ENCODE assay signal across 10 cellular contexts in the genomic region with DNA sequence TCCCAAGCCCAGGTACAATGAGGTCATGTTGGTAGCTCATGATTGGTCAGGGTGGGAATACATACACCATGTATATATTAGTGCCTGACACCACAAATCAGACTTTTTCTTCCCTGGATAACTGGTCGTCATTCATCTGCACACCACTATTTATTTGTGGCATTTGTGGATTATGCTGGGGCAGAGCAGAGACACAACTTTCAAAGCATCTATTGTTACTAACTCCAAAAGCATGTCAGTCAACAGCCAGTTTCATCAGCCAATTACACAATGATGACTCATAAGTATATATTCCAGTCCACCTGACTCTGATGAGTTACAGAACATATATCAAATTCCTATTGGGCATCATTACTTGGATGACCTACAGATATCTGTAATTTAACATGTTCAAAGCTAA.
DNase-seq lines count a peak whose midpoint lies in the region; ATAC-seq and TF ChIP-seq lines count a peak whose summit lies in the region.
"Had no signal": no experiment of that assay in that cellular context is flagged by ENCODE, and none has a peak within 500 bp of the region (broad histone marks: within the 10 kb centered on the region; RNA-seq: fewer than 3 reads in every experiment).

No MANE protein-coding gene starts in this region.

- H3K27ac ChIP-seq in SK-N-SH (ENCODE audit: low read depth in 2 of 2, low read length in 1 of 2) (no peak overlapping the region), esophagus squamous epithelium (no peak overlapping the region)

- no peaks in the 10 kb centered on the region for H3K9me2 ChIP-seq in SK-N-SH

- no peaks in the 10 kb centered on the region for H3K9me3 ChIP-seq in SK-N-SH
- no peaks in the 10 kb centered on the region for H3K9me3 ChIP-seq in esophagus squamous epithelium

- POLR2A ChIA-PET in SK-N-SH (lab: Yijun Ruan, JAX) (no interaction called here), GM10248 (lab: Yijun Ruan, JAX) (no interaction called here)

- in situ Hi-C loops in ACHN (cut with HindIII; ENCODE audit: low pct_ligation_motif_present, low pct_unique_long_range_greater_than_20kb, low sequenced_read_pairs) = no loop called here

- intact Hi-C loops in esophagus squamous epithelium (cut with DNase I) = no loop called here

- no peaks in the 10 kb centered on the region for H3F3A ChIP-seq in SK-N-SH (replicated peaks; ENCODE audit: insufficient read depth)

- DNase-seq in ACHN = peak; percentile 35
- DNase-seq in HT-29 (ENCODE audit: low spot score) = peak; percentile 36
- no peak for DNase-seq in SK-N-SH
- DNase-seq in fibroblast of pulmonary artery (ENCODE audit: low read depth) = peak; percentile 38
- DNase-seq in esophagus squamous epithelium (lab: John Stamatoyannopoulos, UW) = no peak
- DNase-seq in GM10248 (ENCODE audit: extremely low spot score) = no peak
- DNase-seq: AML-193, NCI-H2107 had no signal

- H3K36me3 ChIP-seq in SK-N-SH (replicated peaks in 1 of 2; ENCODE audit: control insufficient read depth in 1 of 2, insufficient read depth in 2 of 2, low read length in 1 of 2) (no peaks in the 10 kb centered on the region), esophagus squamous epithelium (no peaks in the 10 kb centered on the region)

- TF ChIP-seq RAD21 in SK-N-SH (IDR thresholded peaks at IDR 0.05; ENCODE audit: low read length) = no peak

- no peak for ATAC-seq in GM18858 (IDR thresholded peaks at IDR 0.05; ENCODE audit: unreplicated experiment)
- ATAC-seq in HG02981 (IDR thresholded peaks at IDR 0.05; ENCODE audit: unreplicated experiment) = no peak

- no peak for TF ChIP-seq POLR2A in esophagus squamous epithelium (IDR thresholded peaks at IDR 0.05)

- H3K4me1 ChIP-seq in SK-N-SH (ENCODE audit: control insufficient read depth in 1 of 2, insufficient read depth in 2 of 2, low read depth in 1 of 2, low read length in 1 of 2) (no peaks in the 10 kb centered on the region), esophagus squamous epithelium (no peaks in the 10 kb centered on the region)

- H3K4me2 ChIP-seq in SK-N-SH = no peak overlapping the region

- TF ChIP-seq CTCF in SK-N-SH (IDR thresholded peaks at IDR 0.05) = no peak
- TF ChIP-seq CTCF in fibroblast of pulmonary artery (IDR thresholded peaks at IDR 0.05; ENCODE audit: low read length, missing control alignments) = no peak
- no peak for TF ChIP-seq CTCF in esophagus squamous epithelium (IDR thresholded peaks at IDR 0.05)
- no peak for TF ChIP-seq CTCF in GM10248 (IDR thresholded peaks at IDR 0.05; ENCODE audit: control extremely low read depth, extremely low read depth, low read depth, missing control alignments)

- no peaks in the 10 kb centered on the region for H3K79me2 ChIP-seq in SK-N-SH (ENCODE audit: insufficient read depth)

- H3K4me3 ChIP-seq in SK-N-SH (ENCODE audit: low read depth in 2 of 2, low read length in 1 of 2) (no peak overlapping the region), fibroblast of pulmonary artery (replicated peaks; ENCODE audit: low read depth, low read length) (no peak overlapping the region), esophagus squamous epithelium (no peak overlapping the region)

- no peak for TF ChIP-seq EP300 in SK-N-SH (IDR thresholded peaks at IDR 0.05; ENCODE audit: borderline replicate concordance in 1 of 2, low read depth in 1 of 2, low read length in 1 of 2)

- no peak overlapping the region for H3K9ac ChIP-seq in SK-N-SH

- H3K27me3 ChIP-seq in SK-N-SH (ENCODE audit: insufficient read depth) (no peaks in the 10 kb centered on the region), esophagus squamous epithelium (no peaks in the 10 kb centered on the region)

- no peak overlapping the region for H2AFZ ChIP-seq in SK-N-SH (ENCODE audit: low read depth)

- CTCF ChIA-PET in SK-N-SH (lab: Yijun Ruan, JAX) (no interaction called here), GM10248 (lab: Yijun Ruan, JAX) (interaction anchor here (0.9 to 1.8 kb wide), 3 partner anchors 9 to 21 kb away, joined by 3 to 6 read pairs (median 3); no protein-coding TSS in a partner anchor)

- WGBS in SK-N-SH (ENCODE audit: low lambda C conversion rate) = 19% methylated on average over 1 of the region's 1 CpG
- WGBS in esophagus squamous epithelium, 2 donors = 36 to 50% methylated on average over 1 of the region's 1 CpG

- H4K20me1 ChIP-seq in SK-N-SH (ENCODE audit: insufficient read depth) = no peaks in the 10 kb centered on the region

TF ChIP-seq in SK-N-SH, 30 proteins besides CTCF, POLR2A, EP300 and RAD21:
- TF ChIP-seq, protein P1, sequence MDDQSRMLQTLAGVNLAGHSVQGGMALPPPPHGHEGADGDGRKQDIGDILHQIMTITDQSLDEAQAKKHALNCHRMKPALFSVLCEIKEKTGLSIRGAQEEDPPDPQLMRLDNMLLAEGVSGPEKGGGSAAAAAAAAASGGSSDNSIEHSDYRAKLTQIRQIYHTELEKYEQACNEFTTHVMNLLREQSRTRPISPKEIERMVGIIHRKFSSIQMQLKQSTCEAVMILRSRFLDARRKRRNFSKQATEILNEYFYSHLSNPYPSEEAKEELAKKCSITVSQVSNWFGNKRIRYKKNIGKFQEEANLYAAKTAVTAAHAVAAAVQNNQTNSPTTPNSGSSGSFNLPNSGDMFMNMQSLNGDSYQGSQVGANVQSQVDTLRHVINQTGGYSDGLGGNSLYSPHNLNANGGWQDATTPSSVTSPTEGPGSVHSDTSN (IDR thresholded peaks at IDR 0.05) = 0 out of 2 replicates have a peak, but pooled peaks have one; percentile 37
- TF ChIP-seq, protein P2, sequence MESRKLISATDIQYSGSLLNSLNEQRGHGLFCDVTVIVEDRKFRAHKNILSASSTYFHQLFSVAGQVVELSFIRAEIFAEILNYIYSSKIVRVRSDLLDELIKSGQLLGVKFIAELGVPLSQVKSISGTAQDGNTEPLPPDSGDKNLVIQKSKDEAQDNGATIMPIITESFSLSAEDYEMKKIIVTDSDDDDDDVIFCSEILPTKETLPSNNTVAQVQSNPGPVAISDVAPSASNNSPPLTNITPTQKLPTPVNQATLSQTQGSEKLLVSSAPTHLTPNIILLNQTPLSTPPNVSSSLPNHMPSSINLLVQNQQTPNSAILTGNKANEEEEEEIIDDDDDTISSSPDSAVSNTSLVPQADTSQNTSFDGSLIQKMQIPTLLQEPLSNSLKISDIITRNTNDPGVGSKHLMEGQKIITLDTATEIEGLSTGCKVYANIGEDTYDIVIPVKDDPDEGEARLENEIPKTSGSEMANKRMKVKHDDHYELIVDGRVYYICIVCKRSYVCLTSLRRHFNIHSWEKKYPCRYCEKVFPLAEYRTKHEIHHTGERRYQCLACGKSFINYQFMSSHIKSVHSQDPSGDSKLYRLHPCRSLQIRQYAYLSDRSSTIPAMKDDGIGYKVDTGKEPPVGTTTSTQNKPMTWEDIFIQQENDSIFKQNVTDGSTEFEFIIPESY (IDR thresholded peaks at IDR 0.05; ENCODE audit: borderline replicate concordance, low read depth) = no peak
- TF ChIP-seq, protein P3, sequence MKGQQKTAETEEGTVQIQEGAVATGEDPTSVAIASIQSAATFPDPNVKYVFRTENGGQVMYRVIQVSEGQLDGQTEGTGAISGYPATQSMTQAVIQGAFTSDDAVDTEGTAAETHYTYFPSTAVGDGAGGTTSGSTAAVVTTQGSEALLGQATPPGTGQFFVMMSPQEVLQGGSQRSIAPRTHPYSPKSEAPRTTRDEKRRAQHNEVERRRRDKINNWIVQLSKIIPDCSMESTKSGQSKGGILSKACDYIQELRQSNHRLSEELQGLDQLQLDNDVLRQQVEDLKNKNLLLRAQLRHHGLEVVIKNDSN (IDR thresholded peaks at IDR 0.05; ENCODE audit: borderline replicate concordance, low read depth) = no peak

Comparison
In these comparisons a context has a peak if more than half of its experiments do, and no peak if none do; other contexts are left out.
1. DNase-seq: peak in ACHN (single experiment), HT-29 (single experiment) and fibroblast of pulmonary artery (single experiment); none in SK-N-SH (single experiment), esophagus squamous epithelium (single experiment) and GM10248 (single experiment).